ENCODE assay signal across 18 cellular contexts in genomic region chr7:21185866-21186265, GRCh38.
DNase-seq lines count a peak whose midpoint lies in the region; ATAC-seq, FAIRE-seq and TF ChIP-seq lines count a peak whose summit lies in the region.
"Had no signal": no experiment of that assay in that cellular context is flagged by ENCODE, and none has a peak within 500 bp of the region (broad histone marks: within the 10 kb centered on the region; RNA-seq: fewer than 3 reads in every experiment).

No MANE protein-coding gene starts in this region.

- H2BK5ac ChIP-seq in neuronal stem cell (ENCODE audit: low read length), result no peak overlapping the region

- H3K9me3 ChIP-seq in A549, result no peaks in the 10 kb centered on the region
- no peaks in the 10 kb centered on the region for H3K9me3 ChIP-seq in neuronal stem cell (replicated peaks in 1 of 2; ENCODE audit: control insufficient read depth in 2 of 2, insufficient read depth in 1 of 2, low read depth in 1 of 2, low read length in 2 of 2)
- H3K9me3 ChIP-seq: HAP-1 had no signal

- H3K4me1 Mint-ChIP-seq in GM23338 (peaks cover 30% of the 10 kb centered on the region), WTC11 (peaks cover 31% of the 10 kb centered on the region)

- H2AK5ac ChIP-seq in neuronal stem cell (ENCODE audit: low read depth, low read length), result no peak overlapping the region

- POLR2A ChIA-PET in A549 (lab: Yijun Ruan, JAX), result no interaction called here
- POLR2A ChIA-PET in WTC11 (lab: Charles Lee), result interaction anchor here (0.9 to 1.0 kb wide), 2 partner anchors 12 to 16 kb away, joined by 3 to 4 read pairs; no protein-coding TSS in a partner anchor

- H3K27ac Mint-ChIP-seq in GM23338 (peak overlapping the region; percentile 45), WTC11 (peak overlapping the region; percentile 82)
- H3K27ac Mint-ChIP-seq: CD8-positive, alpha-beta T cell had no signal

- H3K9ac ChIP-seq in neuronal stem cell (ENCODE audit: low read depth, low read length, poor library complexity), result no peak overlapping the region

- no peak for TF ChIP-seq RAD21 in A549 (conservative IDR thresholded peaks at IDR 0.05 in 1 of 2, IDR thresholded peaks at IDR 0.05 in 1 of 2)

- no peak overlapping the region for H3K18ac ChIP-seq in neuronal stem cell (ENCODE audit: low read length)

- DNase-seq in A549 (ENCODE audit: low read depth in 1 of 2, low spot score in 1 of 2) (no peak), GM23338 (ENCODE audit: low spot score) (no peak), WTC11 (ENCODE audit: low spot score) (no peak), neuronal stem cell (ENCODE audit: low spot score) (no peak), SK-N-DZ (ENCODE audit: low spot score) (no peak), cerebellum (ENCODE audit: low spot score) (no peak)
- DNase-seq: AML-193; Calu3; CD8-positive, alpha-beta T cell; DMS79 treated with DMSO at 0.1 percent for 48 hours; GF-D8; IMR-90; KBM-7 had no signal

- H3K36me3 Mint-ChIP-seq in GM23338 (ENCODE audit: low read depth) (peaks cover 24% of the 10 kb centered on the region), WTC11 (peaks cover 15% of the 10 kb centered on the region)
- H3K36me3 Mint-ChIP-seq: CD8-positive, alpha-beta T cell had no signal

- no peaks in the 10 kb centered on the region for H3F3A ChIP-seq in GM23338 (replicated peaks; ENCODE audit: low read depth)

- CTCF ChIA-PET in A549 (lab: Yijun Ruan, JAX) (interaction anchor here (0.9 kb wide), 1 partner anchor 417 kb away, joined by 3 read pairs; no protein-coding TSS in a partner anchor), WTC11 (lab: Charles Lee) (interaction anchor here (1.6 kb wide), 1 partner anchor 68 kb away, joined by 7 read pairs; no protein-coding TSS in a partner anchor)

- no peak overlapping the region for H2BK120ac ChIP-seq in neuronal stem cell (ENCODE audit: low read depth, low read length)

- H3K14ac ChIP-seq in neuronal stem cell (ENCODE audit: low read length), result no peak overlapping the region

- no peak overlapping the region for H3K4me3 Mint-ChIP-seq in GM23338
- H3K4me3 Mint-ChIP-seq in WTC11, result no peak overlapping the region
- H3K4me3 Mint-ChIP-seq: CD8-positive, alpha-beta T cell had no signal

- no peak overlapping the region for H4K91ac ChIP-seq in neuronal stem cell (ENCODE audit: low read depth, low read length, poor library complexity)

- TF ChIP-seq CTCF in A549 (IDR thresholded peaks at IDR 0.05), result no peak
- no peak for TF ChIP-seq CTCF in GM23338 (conservative IDR thresholded peaks at IDR 0.05; ENCODE audit: low read depth in 2 of 2)
- no peak for TF ChIP-seq CTCF in WTC11 (IDR thresholded peaks at IDR 0.05)

- H3K79me2 ChIP-seq in GM23338 (replicated peaks; ENCODE audit: insufficient read depth), result no peaks in the 10 kb centered on the region

- H2BK15ac ChIP-seq in neuronal stem cell (ENCODE audit: low read length), result no peak overlapping the region

- no peak for TF ChIP-seq POLR2A in A549 (IDR thresholded peaks at IDR 0.05; ENCODE audit: low read length)

- 14% methylated on average over 3 of the region's 3 CpGs for WGBS in A549 (ENCODE audit: missing lambda C conversion rate)
- no CpG with 5 or more reads among the region's 3 CpGs for WGBS in neuronal stem cell (ENCODE audit: extremely low coverage in 2 of 2, insufficient read length in 2 of 2, insufficient replicate concordance in 1 of 2), 2 donors

- H3K4me1 ChIP-seq in A549, result no peaks in the 10 kb centered on the region
- H3K4me1 ChIP-seq in GM23338 (ENCODE audit: insufficient read depth), result peaks cover 33% of the 10 kb centered on the region
- H3K4me1 ChIP-seq in neuronal stem cell (ENCODE audit: control insufficient read depth in 2 of 2, insufficient read depth in 1 of 2, low read depth in 1 of 2, low read length in 2 of 2), result peaks cover 11 to 23% of the 10 kb centered on the region in 2 donors

- H4K20me1 ChIP-seq in GM23338 (replicated peaks; ENCODE audit: insufficient read depth), result no peaks in the 10 kb centered on the region

- ATAC-seq in A549 (no peak), GM23338 (no peak), WTC11 (no peak)
- ATAC-seq: CD8-positive, alpha-beta T cell; GM12878 had no signal

- H3K27me3 Mint-ChIP-seq in GM23338 (ENCODE audit: insufficient read depth, low read depth, poor library complexity), result no peaks in the 10 kb centered on the region
- H3K27me3 Mint-ChIP-seq in WTC11 (ENCODE audit: low read depth), result peaks cover 9% of the 10 kb centered on the region; the same call in 1 of the 2 replicates

- peaks cover 4% of the 10 kb centered on the region; the same call in 1 of the 2 replicates for H3K9me2 ChIP-seq in GM23338 (ENCODE audit: insufficient read depth)

- no peak overlapping the region for H3K23ac ChIP-seq in neuronal stem cell (ENCODE audit: low read depth, low read length, poor library complexity)

- no peak overlapping the region for H4K8ac ChIP-seq in neuronal stem cell (ENCODE audit: low read depth, low read length)

- H3K9me3 Mint-ChIP-seq in GM23338, result peaks cover 13% of the 10 kb centered on the region; the same call in 2 of the 3 replicates
- H3K9me3 Mint-ChIP-seq in WTC11, result peaks cover 17% of the 10 kb centered on the region
- H3K9me3 Mint-ChIP-seq: CD8-positive, alpha-beta T cell had no signal

- TF ChIP-seq EP300 in A549 (IDR thresholded peaks at IDR 0.05), result no peak

- no peaks in the 10 kb centered on the region for H3K79me1 ChIP-seq in neuronal stem cell (ENCODE audit: low read depth, low read length)

- H3K4me3 ChIP-seq in A549, result no peak overlapping the region
- H3K4me3 ChIP-seq in GM23338, result no peak overlapping the region
- H3K4me3 ChIP-seq in neuronal stem cell (ENCODE audit: low read length in 2 of 2), result no peak overlapping the region
- H3K4me3 ChIP-seq: GM12878, HAP-1 had no signal

- H3K4me2 ChIP-seq in A549, result no peak overlapping the region
- H3K4me2 ChIP-seq in GM23338, result peak overlapping the region; percentile 37
- H3K4me2 ChIP-seq in neuronal stem cell (ENCODE audit: insufficient read depth, low read length, poor library complexity, severe bottlenecking), result no peak overlapping the region

- no peaks in the 10 kb centered on the region; the same call in 1 of the 2 replicates for H3K36me3 ChIP-seq in GM23338 (ENCODE audit: insufficient read depth)
- no peaks in the 10 kb centered on the region for H3K36me3 ChIP-seq in neuronal stem cell (replicated peaks in 1 of 2; ENCODE audit: control insufficient read depth in 2 of 2, insufficient read depth in 2 of 2, low read length in 2 of 2)
- H3K36me3 ChIP-seq: HAP-1 had no signal

- no peaks in the 10 kb centered on the region for H3K27me3 ChIP-seq in GM23338 (ENCODE audit: insufficient read depth)
- no peaks in the 10 kb centered on the region for H3K27me3 ChIP-seq in neuronal stem cell (ENCODE audit: control insufficient read depth in 3 of 3, insufficient read depth in 3 of 3, low read depth in 1 of 3, low read length in 3 of 3)

- no peak overlapping the region for H2BK12ac ChIP-seq in neuronal stem cell (ENCODE audit: low read length)

- H3K27ac ChIP-seq in A549 (no peak overlapping the region), GM23338 (ENCODE audit: low read depth) (peak overlapping the region; percentile 29; the same call in 1 of the 2 replicates), neuronal stem cell (replicated peaks; ENCODE audit: low read length) (peak overlapping the region; percentile 56)
- H3K27ac ChIP-seq: C4-2B, HL-60 had no signal

- H3K4ac ChIP-seq in neuronal stem cell (ENCODE audit: low read length), result no peak overlapping the region

- peak; percentile 49 for FAIRE-seq in A549 (lab: Jason Lieb, UNC)
- FAIRE-seq: GM12878, H1 had no signal

- H2AFZ ChIP-seq in GM23338, result no peak overlapping the region
- H2AFZ ChIP-seq in neuronal stem cell (ENCODE audit: low read length), result peak overlapping the region; percentile 34

TF ChIP-seq in A549, 52 proteins besides CTCF, POLR2A, EP300 and RAD21 (continues in another document):
- TF ChIP-seq CBX8 (IDR thresholded peaks at IDR 0.05), result no peak
- no peak for TF ChIP-seq ELK1 (IDR thresholded peaks at IDR 0.05; ENCODE audit: low read depth, low read length)
- no peak for TF ChIP-seq ZNF302 (CRISPR knock-in tag; IDR thresholded peaks at IDR 0.05)
- no peak for TF ChIP-seq POLR2AphosphoS2 (conservative IDR thresholded peaks at IDR 0.05; ENCODE audit: low read length)

TF ChIP-seq in GM23338, 12 proteins besides CTCF, POLR2A, EP300 and RAD21 (continues in another document):
- no peak for TF ChIP-seq JUNB (IDR thresholded peaks at IDR 0.05; ENCODE audit: unreplicated experiment)
- no peak for TF ChIP-seq CREB1 (CRISPR knock-in tag; IDR thresholded peaks at IDR 0.05; ENCODE audit: low read depth)
- TF ChIP-seq ETS1 (IDR thresholded peaks at IDR 0.05), result no peak
- TF ChIP-seq EZH2 (IDR thresholded peaks at IDR 0.05; ENCODE audit: low read depth, unreplicated experiment), result no peak
- TF ChIP-seq EZH2phosphoT487 (IDR thresholded peaks at IDR 0.05; ENCODE audit: unreplicated experiment), result no peak
- TF ChIP-seq ZNF331 (CRISPR knock-in tag; IDR thresholded peaks at IDR 0.05; ENCODE audit: low read depth), result no peak
- no peak for TF ChIP-seq STAT1 (IDR thresholded peaks at IDR 0.05; ENCODE audit: unreplicated experiment)

TF ChIP-seq in WTC11, 78 proteins besides CTCF, POLR2A, EP300 and RAD21 (continues in another document):
- no peak for TF ChIP-seq SP1 (CRISPR knock-in tag; conservative IDR thresholded peaks at IDR 0.05)
- TF ChIP-seq AR (CRISPR knock-in tag; IDR thresholded peaks at IDR 0.05), result no peak
- TF ChIP-seq USF1 (CRISPR knock-in tag; IDR thresholded peaks at IDR 0.05), result no peak

Comparison
In these comparisons a context has a peak if more than half of its experiments do, and no peak if none do; other contexts are left out.
1. H3K27ac ChIP-seq: peak in GM23338 (single experiment) and neuronal stem cell (single experiment); none in A549 (0 of 2).